In the genomic region with DNA sequence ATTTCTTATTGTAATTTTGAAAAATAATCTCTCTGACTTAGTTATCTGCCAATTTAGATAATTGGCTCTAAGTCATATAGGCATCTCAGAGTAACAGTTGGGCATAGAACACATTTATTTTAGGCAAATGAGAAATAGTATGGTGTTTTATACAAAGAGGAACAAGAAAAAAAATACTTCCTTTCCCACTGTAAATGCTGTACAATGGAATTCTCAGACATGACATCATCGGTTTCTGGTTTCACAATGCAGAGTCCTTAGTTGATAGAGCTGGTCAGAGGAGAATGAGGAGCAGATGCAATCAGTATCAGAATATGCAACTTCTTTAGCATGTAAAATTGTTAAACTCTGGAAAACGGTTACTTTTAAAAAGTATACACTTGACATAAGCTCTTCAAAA, we compare ENCODE assay signal across 12 cellular contexts. TPM values are rescaled to one million over a fixed set of nuclear protein-coding genes. Genes with fewer than 3 reads are reported as not detected.
DNase-seq lines count a peak whose midpoint lies in the region; FAIRE-seq and TF ChIP-seq lines count a peak whose summit lies in the region.
"Had no signal": no experiment of that assay in that cellular context is flagged by ENCODE, and none has a peak within 500 bp of the region (broad histone marks: within the 10 kb centered on the region; RNA-seq: fewer than 3 reads in every experiment).

No MANE protein-coding gene starts in this region.

- no peak overlapping the region for H3K4ac ChIP-seq in neuronal stem cell (ENCODE audit: low read length)

- intact Hi-C loops in stomach (cut with DNase I; ENCODE audit: low total_unique reads): no loop called here

- no peak overlapping the region for H2AK5ac ChIP-seq in neuronal stem cell (ENCODE audit: low read depth, low read length)

- H4K8ac ChIP-seq in neuronal stem cell (ENCODE audit: low read depth, low read length): no peak overlapping the region

- H3K4me1 Mint-ChIP-seq in neural progenitor cell: peaks cover 4% of the 10 kb centered on the region
- H3K4me1 Mint-ChIP-seq: activated CD4-positive, alpha-beta T cell treated with anti-CD3 and anti-CD28 coated beads, Interleukin-2, amount 10 ng/mL, durations not matched to agents 7 days and 5 days had no signal

- no peaks in the 10 kb centered on the region for H3F3A ChIP-seq in neural progenitor cell (ENCODE audit: low read depth)

- peak; percentile 46 for DNase-seq in AG08396 (ENCODE audit: low spot score)
- peak; percentile 79 for DNase-seq in HT1080 (ENCODE audit: low read depth)
- peak; percentile 89 for DNase-seq in amniotic epithelial cell (ENCODE audit: low read depth)
- DNase-seq in keratinocyte (ENCODE audit: low read depth, low spot score): no peak
- DNase-seq in coronary artery (ENCODE audit: low spot score): no peak
- DNase-seq in neuronal stem cell (ENCODE audit: low spot score): no peak
- DNase-seq in neural progenitor cell (ENCODE audit: low spot score): no peak
- no peak for DNase-seq in stomach
- DNase-seq: activated CD4-positive, alpha-beta T cell treated with anti-CD3 and anti-CD28 coated beads, Interleukin-2, amount 10 ng/mL, durations not matched to agents 7 days and 5 days; midbrain; NCI-H524 had no signal

- H2BK12ac ChIP-seq in neuronal stem cell (ENCODE audit: low read length): no peak overlapping the region

- TF ChIP-seq EP300 in stomach (IDR thresholded peaks at IDR 0.05): no peak

- H3K18ac ChIP-seq in neuronal stem cell (ENCODE audit: low read length): no peak overlapping the region

- no peaks in the 10 kb centered on the region for H3K36me3 ChIP-seq in keratinocyte (ENCODE audit: control insufficient read depth in 2 of 2, extremely low read depth in 1 of 2, insufficient read depth in 2 of 2, low read length in 2 of 2)
- H3K36me3 ChIP-seq in neuronal stem cell (replicated peaks in 1 of 2; ENCODE audit: control insufficient read depth in 2 of 2, insufficient read depth in 2 of 2, low read length in 2 of 2): no peaks in the 10 kb centered on the region
- no peaks in the 10 kb centered on the region for H3K36me3 ChIP-seq in neural progenitor cell
- H3K36me3 ChIP-seq in stomach: no peaks in the 10 kb centered on the region
- H3K36me3 ChIP-seq: cardiac muscle cell had no signal

- WGBS in neuronal stem cell (ENCODE audit: extremely low coverage in 2 of 2, insufficient read length in 2 of 2, insufficient replicate concordance in 1 of 2), 2 donors: no CpG with 5 or more reads among the region's 2 CpGs
- WGBS in stomach, 5 donors: 63 to 68% (median 66%) methylated on average over 2 of the region's 2 CpGs

- no peaks in the 10 kb centered on the region for H3K9me1 ChIP-seq in keratinocyte (ENCODE audit: control insufficient read depth, extremely low read depth, insufficient read depth, low read length)

- H2BK120ac ChIP-seq in neuronal stem cell (ENCODE audit: low read depth, low read length): no peak overlapping the region

- no peaks in the 10 kb centered on the region for H4K20me1 ChIP-seq in keratinocyte (ENCODE audit: control insufficient read depth, extremely low read depth, insufficient read depth, low read length)
- H4K20me1 ChIP-seq in neural progenitor cell (ENCODE audit: low read depth): no peaks in the 10 kb centered on the region

- H3K36me3 Mint-ChIP-seq in neural progenitor cell: no peaks in the 10 kb centered on the region

- no peak overlapping the region for H3K14ac ChIP-seq in neuronal stem cell (ENCODE audit: low read length)

- no peaks in the 10 kb centered on the region for H3K9me3 ChIP-seq in keratinocyte (ENCODE audit: control insufficient read depth, low read depth, low read length)
- H3K9me3 ChIP-seq in neuronal stem cell (replicated peaks in 1 of 2; ENCODE audit: control insufficient read depth in 2 of 2, insufficient read depth in 1 of 2, low read depth in 1 of 2, low read length in 2 of 2): no peaks in the 10 kb centered on the region
- H3K9me3 ChIP-seq in neural progenitor cell (ENCODE audit: low read depth): no peaks in the 10 kb centered on the region
- H3K9me3 ChIP-seq in stomach: no peaks in the 10 kb centered on the region

- no peak overlapping the region for H3K4me3 Mint-ChIP-seq in neural progenitor cell
- H3K4me3 Mint-ChIP-seq: activated CD4-positive, alpha-beta T cell treated with anti-CD3 and anti-CD28 coated beads, Interleukin-2, amount 10 ng/mL, durations not matched to agents 7 days and 5 days had no signal

- H4K91ac ChIP-seq in neuronal stem cell (ENCODE audit: low read depth, low read length, poor library complexity): no peak overlapping the region

- peaks cover 55% of the 10 kb centered on the region for H3K4me1 ChIP-seq in keratinocyte (ENCODE audit: control insufficient read depth, extremely low read depth, insufficient read depth, low read length)
- no peaks in the 10 kb centered on the region for H3K4me1 ChIP-seq in neuronal stem cell (ENCODE audit: control insufficient read depth in 2 of 2, insufficient read depth in 1 of 2, low read depth in 1 of 2, low read length in 2 of 2)
- H3K4me1 ChIP-seq in neural progenitor cell: no peaks in the 10 kb centered on the region
- no peaks in the 10 kb centered on the region for H3K4me1 ChIP-seq in stomach

- H2AFZ ChIP-seq in keratinocyte (ENCODE audit: control insufficient read depth, low read length): no peak overlapping the region
- no peak overlapping the region for H2AFZ ChIP-seq in neuronal stem cell (ENCODE audit: low read length)
- no peak overlapping the region for H2AFZ ChIP-seq in neural progenitor cell (replicated peaks)

- FAIRE-seq in keratinocyte (lab: Jason Lieb, UNC): peak; percentile 63

- no peak for TF ChIP-seq CTCF in keratinocyte (optimal IDR thresholded peaks at IDR 0.05 in 1 of 3, IDR thresholded peaks at IDR 0.05 in 1 of 3, conservative IDR thresholded peaks at IDR 0.05 in 1 of 3; ENCODE audit: extremely low read depth in 1 of 3, insufficient read depth in 2 of 3, low read length in 3 of 3)
- no peak for TF ChIP-seq CTCF in coronary artery (IDR thresholded peaks at IDR 0.05)
- TF ChIP-seq CTCF in neural progenitor cell (IDR thresholded peaks at IDR 0.05): no peak
- TF ChIP-seq CTCF in stomach (IDR thresholded peaks at IDR 0.05): no peak

- no peaks in the 10 kb centered on the region for H3K79me1 ChIP-seq in neuronal stem cell (ENCODE audit: low read depth, low read length)

- H3K79me2 ChIP-seq in keratinocyte (ENCODE audit: control insufficient read depth, insufficient read depth, low read length) (no peaks in the 10 kb centered on the region), neural progenitor cell (ENCODE audit: low read depth) (no peaks in the 10 kb centered on the region)

- dilution Hi-C loops in keratinocyte (cut with MboI; ENCODE audit: extremely low pct_ligation_motif_present, low sequenced_read_pairs): no loop called here

- no peaks in the 10 kb centered on the region for H3K27me3 Mint-ChIP-seq in neural progenitor cell (ENCODE audit: insufficient read depth, low read depth)

- H3K9ac ChIP-seq in keratinocyte (ENCODE audit: control insufficient read depth, extremely low read depth, insufficient read depth, low read length): no peak overlapping the region
- no peak overlapping the region for H3K9ac ChIP-seq in neuronal stem cell (ENCODE audit: low read depth, low read length, poor library complexity)
- no peak overlapping the region for H3K9ac ChIP-seq in neural progenitor cell

- H3K4me3 ChIP-seq in keratinocyte (ENCODE audit: control insufficient read depth in 2 of 3, extremely low read depth in 1 of 3, insufficient read depth in 2 of 3, low read depth in 1 of 3, low read length in 3 of 3) (no peak overlapping the region), coronary artery (no peak overlapping the region), neuronal stem cell (ENCODE audit: low read length in 2 of 2) (no peak overlapping the region), neural progenitor cell (no peak overlapping the region), stomach (no peak overlapping the region)
- H3K4me3 ChIP-seq: cardiac muscle cell had no signal

- peak overlapping the region; percentile 7 for H3K4me2 ChIP-seq in keratinocyte (ENCODE audit: control insufficient read depth, extremely low read depth, insufficient read depth, low read depth, low read length)
- no peak overlapping the region for H3K4me2 ChIP-seq in neuronal stem cell (ENCODE audit: insufficient read depth, low read length, poor library complexity, severe bottlenecking)
- no peak overlapping the region for H3K4me2 ChIP-seq in neural progenitor cell

- no peak overlapping the region for H3K23ac ChIP-seq in neuronal stem cell (ENCODE audit: low read depth, low read length, poor library complexity)

- H3K27me3 ChIP-seq in keratinocyte (ENCODE audit: control insufficient read depth, extremely low read depth, insufficient read depth, low read length) (no peaks in the 10 kb centered on the region), neuronal stem cell (ENCODE audit: control insufficient read depth in 3 of 3, insufficient read depth in 3 of 3, low read depth in 1 of 3, low read length in 3 of 3) (no peaks in the 10 kb centered on the region), neural progenitor cell (no peaks in the 10 kb centered on the region), stomach (no peaks in the 10 kb centered on the region)
- H3K27me3 ChIP-seq: cardiac muscle cell had no signal

- H3K9me3 Mint-ChIP-seq in neural progenitor cell: no peaks in the 10 kb centered on the region
- H3K9me3 Mint-ChIP-seq: activated CD4-positive, alpha-beta T cell treated with anti-CD3 and anti-CD28 coated beads, Interleukin-2, amount 10 ng/mL, durations not matched to agents 7 days and 5 days had no signal

- H3K27ac Mint-ChIP-seq in neural progenitor cell: no peak overlapping the region
- H3K27ac Mint-ChIP-seq: activated CD4-positive, alpha-beta T cell treated with anti-CD3 and anti-CD28 coated beads, Interleukin-2, amount 10 ng/mL, durations not matched to agents 7 days and 5 days had no signal

- H3K27ac ChIP-seq in keratinocyte (ENCODE audit: control insufficient read depth, insufficient read depth, low read length) (peak overlapping the region; percentile 37), coronary artery (no peak overlapping the region), neuronal stem cell (replicated peaks; ENCODE audit: low read length) (no peak overlapping the region), neural progenitor cell (no peak overlapping the region), stomach (no peak overlapping the region)
- H3K27ac ChIP-seq: cardiac muscle cell had no signal

- no peak for TF ChIP-seq POLR2A in stomach (IDR thresholded peaks at IDR 0.05)

- H2BK15ac ChIP-seq in neuronal stem cell (ENCODE audit: low read length): no peak overlapping the region

- no peak overlapping the region for H2BK5ac ChIP-seq in neuronal stem cell (ENCODE audit: low read length)

RNA-seq across cellular contexts. Expression of a gene that starts 49.4 kb away (rescaled TPM):
- 252 and 283 TPM in 2 replicates for total RNA-seq in HT1080 (2014; rRNA removed; shearing (Covaris generic))
- polyA plus RNA-seq in HT1080 (2015; cell fraction: cytosol; rRNA removed): 250 and 296 TPM in 2 replicates
- polyA plus RNA-seq in HT1080 (2015; cell fraction: nucleus; rRNA removed): 915 and 1,023 TPM in 2 replicates
- polyA plus RNA-seq in keratinocyte (178 to 295 TPM (median 294 TPM) in 3 replicates), stomach (10 to 100 TPM; 13.7 to 25.8 (median 14.5) TPM)
- 348 TPM for polyA plus RNA-seq in keratinocyte (2011; ENCODE audit: low read depth)
- 127 and 157 TPM in 2 replicates for polyA plus RNA-seq in keratinocyte (2011; cell fraction: cytosol; rRNA removed)
- polyA plus RNA-seq in keratinocyte (2011; cell fraction: nucleus; rRNA removed): 454 and 553 TPM in 2 replicates
- polyA plus RNA-seq in keratinocyte (2012; ENCODE audit: low replicate concordance): 179 and 228 TPM in 2 replicates
- polyA minus RNA-seq in keratinocyte: 214 to 563 TPM (median 490 TPM) in 3 replicates
- polyA minus RNA-seq in keratinocyte (2011; cell fraction: cytosol; rRNA and poly(A)+ RNA removed): 680 TPM
- polyA minus RNA-seq in keratinocyte (2011; cell fraction: nucleus; rRNA and poly(A)+ RNA removed): 876 and 1,175 TPM in 2 replicates
- 35.2 TPM for polyA plus RNA-seq in neuronal stem cell (2013, experiment 1 of 2)
- polyA plus RNA-seq in neuronal stem cell (2013, experiment 2 of 2): 35.0 TPM
- total RNA-seq in neural progenitor cell (ENCODE audit: low replicate concordance) (10.1 and 22.5 TPM in 2 replicates), stomach (100 to 1,000 TPM in 2 of 5 donors, 10 to 100 TPM in 2, 1 to 10 TPM in 1; 2.3 to 181 (median 19.4) TPM)

Comparison
In these comparisons a context has a peak if more than half of its experiments do, and no peak if none do; other contexts are left out.
1. DNase-seq: peak in AG08396 (single experiment), HT1080 (single experiment) and amniotic epithelial cell (single experiment); none in keratinocyte (single experiment), coronary artery (single experiment), neuronal stem cell (single experiment), neural progenitor cell (single experiment) and stomach (single experiment).